2 cellular contexts compared by ENCODE assay signal in genomic region chr2:126623000-126623399, GRCh38.
TF ChIP-seq lines count a peak whose summit lies in the region.

No MANE protein-coding gene starts in this region.

TF ChIP-seq in HepG2, 621 proteins besides CTCF, POLR2A, EP300 and RAD21:
- no peak for TF ChIP-seq MYNN (CRISPR knock-in tag; IDR thresholded peaks at IDR 0.05; ENCODE audit: low read depth)
- no peak for TF ChIP-seq TEAD3 (CRISPR knock-in tag; optimal IDR thresholded peaks at IDR 0.05; ENCODE audit: borderline replicate concordance)
- no peak for TF ChIP-seq BORCS8-MEF2B (CRISPR knock-in tag; IDR thresholded peaks at IDR 0.05)
- no peak for TF ChIP-seq ZNF781 (CRISPR knock-in tag; IDR thresholded peaks at IDR 0.05; ENCODE audit: borderline replicate concordance, not compliant biosample characterization)
- TF ChIP-seq MYPOP (CRISPR knock-in tag; IDR thresholded peaks at IDR 0.05) = no peak
- no peak for TF ChIP-seq TEAD2 (CRISPR knock-in tag; IDR thresholded peaks at IDR 0.05)
- TF ChIP-seq MAFF (IDR thresholded peaks at IDR 0.05; ENCODE audit: low read depth, low read length) = peak; percentile 74; the same call in 1 of the 2 replicates
- TF ChIP-seq ZBTB33 (CRISPR knock-in tag; IDR thresholded peaks at IDR 0.05) = no peak
- no peak for TF ChIP-seq PAF1 (CRISPR knock-in tag; IDR thresholded peaks at IDR 0.05)
- TF ChIP-seq ELF1 (CRISPR knock-in tag; IDR thresholded peaks at IDR 0.05) = no peak
- no peak for TF ChIP-seq NR2C2 (CRISPR knock-in tag; IDR thresholded peaks at IDR 0.05; ENCODE audit: borderline replicate concordance)
- TF ChIP-seq BHLHE40 (IDR thresholded peaks at IDR 0.05; ENCODE audit: low read length) = no peak
- peak; percentile 76 to 87 for TF ChIP-seq MAFK (conservative IDR thresholded peaks at IDR 0.05 in 1 of 2, IDR thresholded peaks at IDR 0.05 in 1 of 2; ENCODE audit: low read length in 2 of 2)
- no peak for TF ChIP-seq CREB1 (IDR thresholded peaks at IDR 0.05)
- no peak for TF ChIP-seq CREB1 (CRISPR knock-in tag; IDR thresholded peaks at IDR 0.05)
- TF ChIP-seq ARID4A (CRISPR knock-in tag; IDR thresholded peaks at IDR 0.05; ENCODE audit: borderline replicate concordance) = no peak

TF ChIP-seq in IMR-90, 13 proteins besides CTCF, POLR2A, EP300 and RAD21:
- TF ChIP-seq MAFK (IDR thresholded peaks at IDR 0.05; ENCODE audit: low read depth, low read length) (peak; percentile 63), NFE2L2 (IDR thresholded peaks at IDR 0.05; ENCODE audit: low read depth, low read length) (no peak), SMC3 (IDR thresholded peaks at IDR 0.05; ENCODE audit: low read depth, low read length) (no peak)
